Comparison of ENCODE assay signal across 13 cellular contexts in genomic region chr3:30440147-30440604, GRCh38.
A peak's percentile ranks its signal among the peaks of the same experiment; 100 is the strongest.
DNase-seq lines count a peak whose midpoint lies in the region; ATAC-seq, FAIRE-seq and TF ChIP-seq lines count a peak whose summit lies in the region.
"Had no signal": no experiment of that assay in that cellular context is flagged by ENCODE, and none has a peak within 500 bp of the region (broad histone marks: within the 10 kb centered on the region; RNA-seq: fewer than 3 reads in every experiment).

No MANE protein-coding gene starts in this region.

- TF ChIP-seq CTCF in AG10803 (conservative IDR thresholded peaks at IDR 0.05; ENCODE audit: low read length) = no peak
- no peak for TF ChIP-seq CTCF in fibroblast of pulmonary artery (IDR thresholded peaks at IDR 0.05; ENCODE audit: low read length, missing control alignments)
- no peak for TF ChIP-seq CTCF in prostate gland (IDR thresholded peaks at IDR 0.05)

- ATAC-seq in GM18861 (IDR thresholded peaks at IDR 0.05; ENCODE audit: unreplicated experiment) (no peak), GM21717 (IDR thresholded peaks at IDR 0.05; ENCODE audit: unreplicated experiment) (no peak)

- WGBS in prostate gland = 30% methylated on average over 2 of the region's 2 CpGs

- H3K27ac ChIP-seq in prostate gland = peak overlapping the region; percentile 12 to 44
- H3K27ac ChIP-seq: hepatocyte had no signal

- DNase-seq in AG10803 (ENCODE audit: low read depth) (peak; percentile 84), RCC 7860 (ENCODE audit: low spot score) (peak; percentile 16), fibroblast of pulmonary artery (ENCODE audit: low read depth) (peak; percentile 45), prostate gland (ENCODE audit: low spot score) (no peak), GM19238 (ENCODE audit: insufficient read length, low spot score) (no peak)
- DNase-seq in activated CD4-positive, CD25-positive, alpha-beta regulatory T cell treated with anti-CD3 and anti-CD28 coated beads, Interleukin-2, amount 50 U/mL, for 72 hours = no peak
- DNase-seq: activated CD4-positive, alpha-beta T cell treated with anti-CD3 and anti-CD28 coated beads, Interleukin-2, amount 50 U/mL, for 48 hours; activated naive CD4-positive, alpha-beta T cell; MM.1S; retina had no signal

- H3K27me3 ChIP-seq in prostate gland (replicated peaks; ENCODE audit: insufficient read depth) = no peaks in the 10 kb centered on the region
- H3K27me3 ChIP-seq: hepatocyte had no signal

- TF ChIP-seq POLR2A in prostate gland (IDR thresholded peaks at IDR 0.05) = no peak

- H3K36me3 ChIP-seq in prostate gland = no peaks in the 10 kb centered on the region

- no peaks in the 10 kb centered on the region for H3K9me3 ChIP-seq in prostate gland

- no peak overlapping the region for H3K4me3 ChIP-seq in AG10803 (ENCODE audit: low read length)
- H3K4me3 ChIP-seq in fibroblast of pulmonary artery (replicated peaks; ENCODE audit: low read depth, low read length) = no peak overlapping the region
- H3K4me3 ChIP-seq in prostate gland = no peak overlapping the region
- H3K4me3 ChIP-seq: hepatocyte had no signal

- FAIRE-seq in RCC 7860 (lab: Jason Lieb, UNC) = no peak

- H3K4me1 ChIP-seq in prostate gland (replicated peaks) = no peaks in the 10 kb centered on the region

- intact Hi-C loops in prostate gland (cut with DNase I) = loop anchor here (2.0 to 5.0 kb wide), 3 partner anchors 79 to 242 kb away; partner anchors contain the start of gene TGFBR2

Comparison
In these comparisons a context has a peak if more than half of its experiments do, and no peak if none do; other contexts are left out.
1. DNase-seq: peak in AG10803 (single experiment), RCC 7860 (single experiment) and fibroblast of pulmonary artery (single experiment); none in prostate gland (single experiment), activated CD4-positive, CD25-positive, alpha-beta regulatory T cell treated with anti-CD3 and anti-CD28 coated beads, Interleukin-2, amount 50 U/mL, for 72 hours (single experiment) and GM19238 (single experiment).